Comparison of ENCODE assay signal across 11 cellular contexts in genomic region chr14:65032319-65032718, GRCh38.
"Had no signal": no experiment of that assay in that cellular context is flagged by ENCODE, and none has a peak within 500 bp of the region (broad histone marks: within the 10 kb centered on the region; RNA-seq: fewer than 3 reads in every experiment).

No MANE protein-coding gene starts in this region.

- H3K9me3 ChIP-seq: thyroid gland, vagina had no signal

- H3K4me1 Mint-ChIP-seq: activated CD4-positive, alpha-beta T cell treated with anti-CD3 and anti-CD28 coated beads for 36 hours; memory B cell had no signal

- H3K27me3 ChIP-seq: thyroid gland, vagina had no signal

- H3K4me3 ChIP-seq: thyroid gland, vagina had no signal

- H3K9me3 Mint-ChIP-seq: memory B cell had no signal

- H3K27ac Mint-ChIP-seq: activated CD4-positive, alpha-beta T cell treated with anti-CD3 and anti-CD28 coated beads for 36 hours; activated CD8-positive, alpha-beta T cell treated with anti-CD3 and anti-CD28 coated beads, Interleukin-2, amount 10 ng/mL, durations not matched to agents 7 days and 5 days; memory B cell had no signal

- ATAC-seq: activated CD4-positive, alpha-beta T cell treated with anti-CD3 and anti-CD28 coated beads for 36 hours; activated CD8-positive, alpha-beta T cell treated with anti-CD3 and anti-CD28 coated beads, Interleukin-2, amount 10 ng/mL, durations not matched to agents 7 days and 5 days had no signal

- DNase-seq: activated CD4-positive, alpha-beta T cell treated with anti-CD3 and anti-CD28 coated beads for 36 hours; activated CD8-positive, alpha-beta memory T cell treated with anti-CD3 and anti-CD28 coated beads, Interleukin-2, amount 50 U/mL, for 48 hours; activated CD8-positive, alpha-beta T cell treated with anti-CD3 and anti-CD28 coated beads, Interleukin-2, amount 10 ng/mL, durations not matched to agents 7 days and 5 days; activated naive CD4-positive, alpha-beta T cell; effector memory CD4-positive, alpha-beta T cell; glutamatergic neuron; small intestine; thyroid gland; WERI-Rb-1 had no signal

- H3K4me3 Mint-ChIP-seq: activated CD4-positive, alpha-beta T cell treated with anti-CD3 and anti-CD28 coated beads for 36 hours; activated CD8-positive, alpha-beta T cell treated with anti-CD3 and anti-CD28 coated beads, Interleukin-2, amount 10 ng/mL, durations not matched to agents 7 days and 5 days; memory B cell had no signal

- H3K27ac ChIP-seq: thyroid gland, vagina, WERI-Rb-1 had no signal

- H3K27me3 Mint-ChIP-seq: activated CD4-positive, alpha-beta T cell treated with anti-CD3 and anti-CD28 coated beads for 36 hours; memory B cell had no signal

- FAIRE-seq: small intestine had no signal
